Comparison of ENCODE assay signal across 9 cellular contexts in the genomic region with DNA sequence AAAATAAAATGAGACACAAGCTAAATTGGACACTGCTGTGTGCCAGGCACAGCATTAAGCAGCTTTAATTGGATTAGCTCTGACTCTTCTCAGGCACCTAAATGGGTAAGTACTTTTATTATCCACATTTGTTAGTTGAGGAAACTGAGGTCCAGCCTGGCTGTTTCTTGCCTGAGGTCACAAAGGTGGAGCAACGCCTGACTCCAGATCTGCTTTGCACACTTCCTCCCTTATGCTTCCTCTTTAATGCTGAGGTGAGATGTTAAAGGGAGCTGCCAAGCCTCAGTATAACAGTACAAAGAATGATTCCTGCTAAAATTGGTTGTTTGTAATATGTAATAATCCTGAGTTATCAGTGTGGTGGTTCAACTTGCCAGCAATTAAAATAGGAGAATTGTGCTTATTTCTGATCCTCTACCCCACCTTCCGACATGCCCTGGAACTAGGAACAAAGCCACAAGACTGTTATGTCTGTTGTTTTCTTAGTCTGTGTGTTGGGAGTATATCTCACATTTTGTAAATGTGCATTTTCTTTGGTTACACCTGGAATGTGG.
A peak's percentile ranks its signal among the peaks of the same experiment; 100 is the strongest.
DNase-seq lines count a peak whose midpoint lies in the region; ATAC-seq and TF ChIP-seq lines count a peak whose summit lies in the region.
"Had no signal": no experiment of that assay in that cellular context is flagged by ENCODE, and none has a peak within 500 bp of the region (broad histone marks: within the 10 kb centered on the region; RNA-seq: fewer than 3 reads in every experiment).

No MANE protein-coding gene starts in this region.

- peak overlapping the region; percentile 66 to 98 (median 94) for H3K4me3 Mint-ChIP-seq in naive B cell

- H3K4me3 ChIP-seq in BLaER1 treated with 17β-estradiol and CSF1 and Interleukin-3, amounts not matched to agents 10 nM and 100 nM, result peak overlapping the region; percentile 81 to 95 (median 89)
- H3K4me3 ChIP-seq in breast epithelium, result peak overlapping the region; percentile 80 to 84 (median 84)

- H4K20me1 ChIP-seq in BLaER1 treated with 17β-estradiol and CSF1 and Interleukin-3, amounts not matched to agents 10 nM and 100 nM, result peaks cover 5 to 86% (median 63%) of the 10 kb centered on the region in 11 experiments; a peak in 19 of 22 replicates

- intact Hi-C loops in breast epithelium (cut with DNase I; ENCODE audit: low total_unique reads), result loop anchor here (5.0 kb wide), 1 partner anchor 83 kb away; no protein-coding TSS in a partner anchor

- ATAC-seq in naive B cell (ENCODE audit: low read depth in 2 of 2) (no peak), HG02763 (IDR thresholded peaks at IDR 0.05; ENCODE audit: unreplicated experiment) (no peak)

- peaks cover 51 to 79% (median 76%) of the 10 kb centered on the region in 3 donors for H3K4me1 Mint-ChIP-seq in naive B cell

- H3K27me3 Mint-ChIP-seq in naive B cell, result no peaks in the 10 kb centered on the region

- no peak for TF ChIP-seq CTCF in breast epithelium (IDR thresholded peaks at IDR 0.05)

- DNase-seq in breast epithelium (ENCODE audit: low spot score in 2 of 2), result no peak
- peak; percentile 41 for DNase-seq in naive B cell
- no peak for DNase-seq in NCI-H510A treated with DMSO at 0.1 percent for 48 hours (lab: John Stamatoyannopoulos, UW)
- no peak for DNase-seq in stimulated activated CD4-positive, alpha-beta T cell treated with anti-CD3 and anti-CD28 coated beads, Interleukin-15, amount 100 ng/mL, for 24 hours
- no peak for DNase-seq in DMS53 (lab: John Stamatoyannopoulos, UW)
- DNase-seq: NCI-H2107 had no signal

- H3K27ac Mint-ChIP-seq in naive B cell, result peak overlapping the region in 5 of 6 donors; percentile 14 to 90 (median 56)

- no peaks in the 10 kb centered on the region for H3K9me3 ChIP-seq in BLaER1 treated with 17β-estradiol and CSF1 and Interleukin-3, amounts not matched to agents 10 nM and 100 nM (replicated peaks in 1 of 11)
- H3K9me3 ChIP-seq in KOPT-K1 (ENCODE audit: insufficient read depth, low read length, poor library complexity, severe bottlenecking) (no peaks in the 10 kb centered on the region), breast epithelium (no peaks in the 10 kb centered on the region)

- no peak for TF ChIP-seq POLR2A in breast epithelium (IDR thresholded peaks at IDR 0.05)

- peak overlapping the region; percentile 89 to 97 (median 93) for H3K9ac ChIP-seq in BLaER1 treated with 17β-estradiol and CSF1 and Interleukin-3, amounts not matched to agents 10 nM and 100 nM

- peak overlapping the region; percentile 89 to 98 (median 95); a peak in 21 of 22 replicates for H3K27ac ChIP-seq in BLaER1 treated with 17β-estradiol and CSF1 and Interleukin-3, amounts not matched to agents 10 nM and 100 nM
- H3K27ac ChIP-seq in KOPT-K1 (ENCODE audit: low read depth, low read length, poor library complexity, severe bottlenecking), result peak overlapping the region; percentile 94
- H3K27ac ChIP-seq in breast epithelium, result peak overlapping the region in 1 of 2 donors; percentile 65

- no peaks in the 10 kb centered on the region for H3K27me3 ChIP-seq in BLaER1 treated with 17β-estradiol and CSF1 and Interleukin-3, amounts not matched to agents 10 nM and 100 nM
- H3K27me3 ChIP-seq in breast epithelium, result no peaks in the 10 kb centered on the region

- H3K36me3 Mint-ChIP-seq in naive B cell, result no peaks in the 10 kb centered on the region

- H3K4me1 ChIP-seq in BLaER1 treated with 17β-estradiol and CSF1 and Interleukin-3, amounts not matched to agents 10 nM and 100 nM, result peaks cover 68 to 75% (median 71%) of the 10 kb centered on the region in 10 experiments
- H3K4me1 ChIP-seq in breast epithelium, result peaks cover 0 to 4% of the 10 kb centered on the region in 2 donors

- no peaks in the 10 kb centered on the region for H3K36me3 ChIP-seq in BLaER1 treated with 17β-estradiol and CSF1 and Interleukin-3, amounts not matched to agents 10 nM and 100 nM
- H3K36me3 ChIP-seq in KOPT-K1 (ENCODE audit: insufficient read depth, low read length), result no peaks in the 10 kb centered on the region
- H3K36me3 ChIP-seq in breast epithelium, result no peaks in the 10 kb centered on the region

- H3K9me3 Mint-ChIP-seq in naive B cell, result no peaks in the 10 kb centered on the region

- H3K4me2 ChIP-seq in BLaER1 treated with 17β-estradiol and CSF1 and Interleukin-3, amounts not matched to agents 10 nM and 100 nM, result peak overlapping the region; percentile 88 to 99 (median 91)
